In the genomic region with DNA sequence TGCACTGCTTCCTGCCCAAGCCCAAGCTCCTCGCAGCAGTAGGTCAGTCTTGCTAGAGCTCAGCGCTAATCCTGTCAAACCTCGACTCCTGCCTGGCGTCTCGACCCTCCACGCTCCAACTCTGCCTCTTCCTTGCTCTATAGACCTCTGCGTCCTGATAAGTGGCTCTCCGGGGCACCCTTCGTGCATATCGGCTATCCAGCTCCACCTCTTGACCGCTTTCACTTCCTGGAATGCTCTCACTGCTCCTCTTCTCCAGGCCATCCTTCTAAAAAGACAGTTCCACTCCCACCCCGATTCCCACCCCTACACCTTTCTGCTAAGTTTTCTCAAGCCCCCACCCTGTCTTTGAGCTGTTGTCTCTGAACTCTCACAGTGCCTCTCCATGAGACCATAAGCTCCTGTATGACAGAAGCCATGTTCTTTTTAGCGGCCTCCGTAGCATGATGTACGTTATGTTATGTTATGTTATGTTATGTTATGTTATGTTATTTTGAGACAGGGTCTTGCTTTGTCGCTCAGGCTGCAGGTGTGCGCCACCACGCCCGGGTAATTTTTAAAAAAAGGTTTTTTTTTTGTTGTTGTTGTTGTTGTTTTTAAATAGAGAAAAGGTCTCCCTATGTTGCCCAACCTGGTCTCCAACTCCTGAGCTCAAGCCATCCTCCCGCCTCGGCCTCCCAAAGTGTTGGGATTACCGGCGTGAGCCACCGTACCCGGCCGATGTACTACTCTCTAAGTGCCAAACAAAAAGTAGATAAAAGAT, we compare ENCODE assay signal across 8 cellular contexts. TPM values are rescaled to one million over a fixed set of nuclear protein-coding genes. Genes with fewer than 3 reads are reported as not detected.
DNase-seq lines count a peak whose midpoint lies in the region; ATAC-seq, FAIRE-seq and TF ChIP-seq lines count a peak whose summit lies in the region.

No MANE protein-coding gene starts in this region.

- H3K27ac ChIP-seq in brain microvascular endothelial cell: peak overlapping the region; percentile 87
- peak overlapping the region; percentile 90 for H3K27ac ChIP-seq in temporal lobe (ENCODE audit: low read depth, low read length)

- TF ChIP-seq CTCF in AG04449 (IDR thresholded peaks at IDR 0.05; ENCODE audit: insufficient read depth, low read length, missing control alignments) (no peak), brain microvascular endothelial cell (IDR thresholded peaks at IDR 0.05; ENCODE audit: low read depth, low read length, missing control alignments) (no peak)

- no peaks in the 10 kb centered on the region for H3K27me3 ChIP-seq in brain microvascular endothelial cell (replicated peaks)

- DNase-seq in AG04449 (ENCODE audit: low read depth, low spot score): no peak
- no peak for DNase-seq in GM18507 (ENCODE audit: extremely low spot score, insufficient read length, low read depth)
- DNase-seq in NOMO-1 (lab: John Stamatoyannopoulos, UW; ENCODE audit: unreplicated experiment in 2 of 2): peak; percentile 65 to 70
- no peak for DNase-seq in brain microvascular endothelial cell
- DNase-seq in left lobe of liver (ENCODE audit: low spot score): no peak

- FAIRE-seq in GM18507 (lab: Jason Lieb, UNC): peak; percentile 55

- CTCF ChIA-PET in AG04449 (lab: Yijun Ruan, JAX): interaction anchor here (0.6 to 6.2 kb wide), 26 partner anchors 9 to 202 kb away, joined by 3 to 144 read pairs (median 14); partner anchors contain the start of genes CERS5, GPD1 and SMARCD1

- ATAC-seq in left lobe of liver (peak; percentile 3), GM21360 (IDR thresholded peaks at IDR 0.05; ENCODE audit: unreplicated experiment) (no peak), GM19023 (IDR thresholded peaks at IDR 0.05; ENCODE audit: unreplicated experiment) (no peak)

- POLR2A ChIA-PET in AG04449 (lab: Yijun Ruan, JAX): interaction anchor here (1.0 to 2.3 kb wide), 8 partner anchors 9 to 54 kb away, joined by 3 to 17 read pairs (median 6); partner anchors contain the start of genes CERS5 and GPD1

- H3K36me3 ChIP-seq in brain microvascular endothelial cell (replicated peaks): peaks cover 3% of the 10 kb centered on the region

- in situ Hi-C loops in brain microvascular endothelial cell (cut with HindIII; ENCODE audit: low pct_ligation_motif_present, low sequenced_read_pairs): no loop called here

- peak overlapping the region; percentile 98 for H3K4me3 ChIP-seq in AG04449 (ENCODE audit: low read depth, low read length)
- peak overlapping the region; percentile 100 for H3K4me3 ChIP-seq in brain microvascular endothelial cell (ENCODE audit: low read depth, low read length)

RNA-seq across cellular contexts. Expression of gene COX14, which starts 0.6 kb away (rescaled TPM):
- total RNA-seq in left lobe of liver (57.0 TPM), temporal lobe (9.8 TPM)

RNA-seq across cellular contexts. Expression of gene GPD1, which starts 8.8 kb away (rescaled TPM):
- total RNA-seq in left lobe of liver: 129 TPM
- total RNA-seq in temporal lobe: 15.2 TPM

RNA-seq across cellular contexts. Expression of gene SMARCD1, which starts 27.5 kb away (rescaled TPM):
- total RNA-seq in left lobe of liver (18.6 TPM), temporal lobe (55.3 TPM)

RNA-seq across cellular contexts. Expression of gene CERS5, which starts 54.5 kb away (rescaled TPM):
- total RNA-seq in left lobe of liver (6.5 TPM), temporal lobe (74.3 TPM)

RNA-seq across cellular contexts. Expression of gene ASIC1, which starts 55.2 kb away (rescaled TPM):
- total RNA-seq in left lobe of liver (0.28 TPM), temporal lobe (24.6 TPM)

Comparison
In these comparisons a context has a peak if more than half of its experiments do, and no peak if none do; other contexts are left out.
1. DNase-seq: peak in NOMO-1 (2 of 2); none in AG04449 (single experiment), GM18507 (single experiment), brain microvascular endothelial cell (single experiment) and left lobe of liver (single experiment).